In genomic region chr9:123268950-123269302, GRCh38 we compare ENCODE assay signal across 8 cellular contexts. TPM values are rescaled to one million over a fixed set of nuclear protein-coding genes. Genes with fewer than 3 reads are reported as not detected.
DNase-seq lines count a peak whose midpoint lies in the region; ATAC-seq and TF ChIP-seq lines count a peak whose summit lies in the region.

No MANE protein-coding gene starts in this region.

- H3K27ac ChIP-seq in effector memory CD4-positive, alpha-beta T cell (ENCODE audit: insufficient read depth, low read length, poor library complexity, severe bottlenecking), result peak overlapping the region; percentile 66
- H3K27ac ChIP-seq in neural progenitor cell, result no peak overlapping the region

- peaks cover 41% of the 10 kb centered on the region for H4K20me1 ChIP-seq in neural progenitor cell (ENCODE audit: low read depth)

- H2AFZ ChIP-seq in neural progenitor cell (replicated peaks), result peak overlapping the region; percentile 71

- H3K9me3 Mint-ChIP-seq in neural progenitor cell, result no peaks in the 10 kb centered on the region

- H3K4me3 Mint-ChIP-seq in neural progenitor cell, result peak overlapping the region; percentile 68

- peaks cover 24% of the 10 kb centered on the region for H3F3A ChIP-seq in neural progenitor cell (ENCODE audit: low read depth)

- peaks cover 4% of the 10 kb centered on the region for H3K27me3 Mint-ChIP-seq in neural progenitor cell (ENCODE audit: insufficient read depth, low read depth)

- H3K27me3 ChIP-seq in BE2C (no peaks in the 10 kb centered on the region), MG63 (peaks cover 12% of the 10 kb centered on the region; the same call in 1 of the 2 replicates), neural progenitor cell (peaks cover 17% of the 10 kb centered on the region)
- no peaks in the 10 kb centered on the region for H3K27me3 ChIP-seq in effector memory CD4-positive, alpha-beta T cell (replicated peaks; ENCODE audit: control insufficient read depth, insufficient read depth, low read length, poor library complexity, severe bottlenecking)

- H3K79me2 ChIP-seq in neural progenitor cell (ENCODE audit: low read depth), result peaks cover 41% of the 10 kb centered on the region

- no peaks in the 10 kb centered on the region for H3K36me3 Mint-ChIP-seq in neural progenitor cell

- H3K4me1 Mint-ChIP-seq in neural progenitor cell, result peaks cover 22% of the 10 kb centered on the region

- H3K9ac ChIP-seq in neural progenitor cell, result no peak overlapping the region

- DNase-seq in BE2C (no peak), MG63 (no peak), neural progenitor cell (ENCODE audit: low spot score) (no peak), NOMO-1 treated with dmso at 0.1 percent for 144 hours (lab: John Stamatoyannopoulos, UW; ENCODE audit: unreplicated experiment) (no peak)
- no peak for DNase-seq in effector memory CD4-positive, alpha-beta T cell

- H3K36me3 ChIP-seq in BE2C (no peaks in the 10 kb centered on the region), MG63 (no peaks in the 10 kb centered on the region), neural progenitor cell (no peaks in the 10 kb centered on the region)
- no peaks in the 10 kb centered on the region for H3K36me3 ChIP-seq in effector memory CD4-positive, alpha-beta T cell (ENCODE audit: control insufficient read depth, insufficient read depth, low read length)

- H3K4me2 ChIP-seq in neural progenitor cell, result peak overlapping the region; percentile 81

- H3K4me1 ChIP-seq in BE2C (no peaks in the 10 kb centered on the region), neural progenitor cell (peaks cover 34% of the 10 kb centered on the region)
- H3K4me1 ChIP-seq in effector memory CD4-positive, alpha-beta T cell (ENCODE audit: control insufficient read depth, insufficient read depth, low read length, poor library complexity, severe bottlenecking), result peaks cover 13% of the 10 kb centered on the region

- TF ChIP-seq CTCF in BE2C (IDR thresholded peaks at IDR 0.05; ENCODE audit: low read depth, low read length), result no peak
- no peak for TF ChIP-seq CTCF in neural progenitor cell (IDR thresholded peaks at IDR 0.05)

- H3K9me3 ChIP-seq in BE2C, result no peaks in the 10 kb centered on the region
- no peaks in the 10 kb centered on the region for H3K9me3 ChIP-seq in MG63
- H3K9me3 ChIP-seq in effector memory CD4-positive, alpha-beta T cell (ENCODE audit: control insufficient read depth, low read length), result no peaks in the 10 kb centered on the region
- H3K9me3 ChIP-seq in neural progenitor cell (ENCODE audit: low read depth), result no peaks in the 10 kb centered on the region

- H3K4me3 ChIP-seq in BE2C (ENCODE audit: low read depth, low read length), result peak overlapping the region; percentile 85
- peak overlapping the region; percentile 63 for H3K4me3 ChIP-seq in MG63
- H3K4me3 ChIP-seq in effector memory CD4-positive, alpha-beta T cell (ENCODE audit: insufficient read depth, low read depth, low read length, poor library complexity, severe bottlenecking), result peak overlapping the region; percentile 76
- peak overlapping the region; percentile 100 for H3K4me3 ChIP-seq in neural progenitor cell

- ATAC-seq in HG03457 (IDR thresholded peaks at IDR 0.05; ENCODE audit: unreplicated experiment) (no peak), GM18520 (IDR thresholded peaks at IDR 0.05; ENCODE audit: unreplicated experiment) (no peak), GM21619 (IDR thresholded peaks at IDR 0.05; ENCODE audit: unreplicated experiment) (no peak)

- no peak overlapping the region for H3K27ac Mint-ChIP-seq in neural progenitor cell

RNA-seq across cellular contexts. Expression of gene STRBP, which starts 0.5 kb away (rescaled TPM):
- polyA plus RNA-seq in BE2C (2012; ENCODE audit: insufficient read depth, insufficient read length, low read depth), result 21.8 TPM
- 8.1 and 8.6 TPM in 2 replicates for total RNA-seq in MG63 (2014; rRNA removed; shearing (Covaris generic); ENCODE audit: low replicate concordance)
- 70.9 and 99.4 TPM in 2 replicates for total RNA-seq in neural progenitor cell (ENCODE audit: low replicate concordance)
